10 cellular contexts compared by ENCODE assay signal in the genomic region with DNA sequence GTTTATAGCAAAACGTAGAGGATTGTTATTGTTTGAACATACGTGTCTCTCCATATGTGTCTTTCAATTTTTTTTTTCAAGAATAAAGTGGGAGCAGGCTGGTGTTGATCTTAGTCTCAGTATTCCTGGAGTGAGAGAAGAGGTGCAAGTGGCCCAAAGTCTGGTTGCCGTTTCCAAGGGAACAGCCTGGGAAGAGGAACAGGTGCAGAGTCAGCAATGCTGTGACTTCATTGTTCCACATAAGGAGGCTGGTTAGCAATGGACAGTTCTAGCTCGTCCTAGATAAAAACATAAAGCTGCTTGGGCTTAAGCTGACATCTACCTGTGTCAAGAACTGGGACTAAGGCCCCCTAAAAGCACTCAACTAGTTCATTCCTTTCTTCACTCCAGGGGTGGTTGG.
"Had no signal": no experiment of that assay in that cellular context is flagged by ENCODE, and none has a peak within 500 bp of the region (broad histone marks: within the 10 kb centered on the region; RNA-seq: fewer than 3 reads in every experiment).

No MANE protein-coding gene starts in this region.

- H3K36me3 Mint-ChIP-seq: IgD-negative memory B cell had no signal

- H3K9me3 ChIP-seq: HAP-1 had no signal

- H3K27me3 Mint-ChIP-seq: IgD-negative memory B cell had no signal

- H3K9ac ChIP-seq: GM23248 had no signal

- H3K27ac ChIP-seq: GM23248, HL-60 had no signal

- H3K4me1 ChIP-seq: HAP-1 had no signal

- H3K4me3 Mint-ChIP-seq: HFFc6, IgD-negative memory B cell had no signal

- H3K4me3 ChIP-seq: GM23248, HAP-1 had no signal

- H3K4me1 Mint-ChIP-seq: IgD-negative memory B cell had no signal

- ATAC-seq: HCT116, HepG2 had no signal

- H3K27ac Mint-ChIP-seq: HFFc6, IgD-negative memory B cell had no signal

- H3K36me3 ChIP-seq: HAP-1 had no signal

- H2AFZ ChIP-seq: GM23248 had no signal

- DNase-seq: GM23248, GOT3, H7, HFFc6, KBM-7 had no signal
